9 cellular contexts compared by ENCODE assay signal in genomic region chr2:38875227-38875575, GRCh38. TPM values are rescaled to one million over a fixed set of nuclear protein-coding genes. Genes with fewer than 3 reads are reported as not detected.
DNase-seq lines count a peak whose midpoint lies in the region; ATAC-seq, FAIRE-seq and TF ChIP-seq lines count a peak whose summit lies in the region.
"Had no signal": no experiment of that assay in that cellular context is flagged by ENCODE, and none has a peak within 500 bp of the region (broad histone marks: within the 10 kb centered on the region; RNA-seq: fewer than 3 reads in every experiment).

No MANE protein-coding gene starts in this region.

- peak overlapping the region; percentile 78 for H3K14ac ChIP-seq in neuronal stem cell (ENCODE audit: low read length)

- H3K9me3 ChIP-seq in PC-3 (ENCODE audit: low read length) = no peaks in the 10 kb centered on the region
- H3K9me3 ChIP-seq in endothelial cell of umbilical vein (replicated peaks; ENCODE audit: control insufficient read depth, insufficient read depth, low read length) = no peaks in the 10 kb centered on the region
- peaks cover 0 to 11% of the 10 kb centered on the region in 2 donors for H3K9me3 ChIP-seq in neuronal stem cell (replicated peaks in 1 of 2; ENCODE audit: control insufficient read depth in 2 of 2, insufficient read depth in 1 of 2, low read depth in 1 of 2, low read length in 2 of 2)

- H3K18ac ChIP-seq in neuronal stem cell (ENCODE audit: low read length) = peak overlapping the region; percentile 96

- DNase-seq in GM12892 (ENCODE audit: insufficient read length) (no peak), PC-3 (peak; percentile 3), endothelial cell of umbilical vein (ENCODE audit: low read depth, low spot score) (no peak), neuronal stem cell (ENCODE audit: low spot score) (no peak), NCI-H1105 (lab: John Stamatoyannopoulos, UW) (no peak), NCI-H1092 treated with DMSO at 0.1 percent for 48 hours (lab: John Stamatoyannopoulos, UW) (no peak)

- WGBS in neuronal stem cell (ENCODE audit: extremely low coverage in 2 of 2, insufficient read length in 2 of 2, insufficient replicate concordance in 1 of 2), 2 donors = no CpG with 5 or more reads among the region's 10 CpGs

- dilution Hi-C loops in endothelial cell of umbilical vein (cut with MboI; ENCODE audit: extremely low pct_ligation_motif_present, low sequenced_read_pairs) = no loop called here

- H3K4ac ChIP-seq in neuronal stem cell (ENCODE audit: low read length) = no peak overlapping the region

- peak; percentile 67 for FAIRE-seq in GM12892 (lab: Jason Lieb, UNC)
- FAIRE-seq in endothelial cell of umbilical vein (lab: Jason Lieb, UNC) = peak; percentile 28

- peak overlapping the region; percentile 77 for H3K9ac ChIP-seq in PC-3 (ENCODE audit: low read length)
- peak overlapping the region; percentile 72 for H3K9ac ChIP-seq in endothelial cell of umbilical vein (replicated peaks; ENCODE audit: extremely low read depth, insufficient read depth, low read length)
- H3K9ac ChIP-seq in neuronal stem cell (ENCODE audit: low read depth, low read length, poor library complexity) = peak overlapping the region; percentile 99

- H2AK5ac ChIP-seq in neuronal stem cell (ENCODE audit: low read depth, low read length) = peak overlapping the region; percentile 19

- H2BK15ac ChIP-seq in neuronal stem cell (ENCODE audit: low read length) = peak overlapping the region; percentile 82

- H2BK12ac ChIP-seq in neuronal stem cell (ENCODE audit: low read length) = no peak overlapping the region

- H3K4me3 ChIP-seq in PC-3 (ENCODE audit: low read length) = peak overlapping the region; percentile 81
- peak overlapping the region; percentile 60 to 81 (median 66) for H3K4me3 ChIP-seq in endothelial cell of umbilical vein (replicated peaks in 1 of 3; ENCODE audit: insufficient read depth in 1 of 3, low read depth in 1 of 3, low read length in 3 of 3)
- peak overlapping the region; percentile 96 to 98 for H3K4me3 ChIP-seq in neuronal stem cell (ENCODE audit: low read length in 2 of 2)

- no peak for TF ChIP-seq POLR2A in GM12892 (IDR thresholded peaks at IDR 0.05; ENCODE audit: low read depth, low read length)
- TF ChIP-seq POLR2A in endothelial cell of umbilical vein (IDR thresholded peaks at IDR 0.05; ENCODE audit: low read depth, low read length) = no peak

- H2BK120ac ChIP-seq in neuronal stem cell (ENCODE audit: low read depth, low read length) = no peak overlapping the region

- H3K9me2 ChIP-seq in PC-3 (replicated peaks; ENCODE audit: low read length) = no peaks in the 10 kb centered on the region

- H4K91ac ChIP-seq in neuronal stem cell (ENCODE audit: low read depth, low read length, poor library complexity) = no peak overlapping the region

- H3K79me2 ChIP-seq in PC-3 (ENCODE audit: low read length) (peaks cover 51% of the 10 kb centered on the region), endothelial cell of umbilical vein (ENCODE audit: control insufficient read depth, insufficient read depth, low read length) (peaks cover 22% of the 10 kb centered on the region)

- no peak; the same call in none of the 2 replicates for ATAC-seq in PC-3
- ATAC-seq in GM19455 (IDR thresholded peaks at IDR 0.05; ENCODE audit: unreplicated experiment) = no peak
- no peak for ATAC-seq in GM21447 (IDR thresholded peaks at IDR 0.05; ENCODE audit: unreplicated experiment)

- no peaks in the 10 kb centered on the region for H3K9me1 ChIP-seq in endothelial cell of umbilical vein (replicated peaks; ENCODE audit: control insufficient read depth, extremely low read depth, insufficient read depth, low read length)

- BruUV-seq in PC-3 (replicated peaks; lab: Mats Ljungman, UMichigan) = TSS peak; percentile 71
- BruUV-seq in endothelial cell of umbilical vein (replicated peaks; lab: Mats Ljungman, UMichigan) = no TSS peak

- H2AFZ ChIP-seq in PC-3 (ENCODE audit: low read length) (peak overlapping the region; percentile 92), endothelial cell of umbilical vein (ENCODE audit: low read depth, low read length) (peak overlapping the region; percentile 86), neuronal stem cell (ENCODE audit: low read length) (peak overlapping the region; percentile 98)

- TF ChIP-seq CTCF in PC-3 (conservative IDR thresholded peaks at IDR 0.05; ENCODE audit: low read depth, low read length) (no peak), endothelial cell of umbilical vein (IDR thresholded peaks at IDR 0.05; ENCODE audit: extremely low read depth in 1 of 2, insufficient read depth in 1 of 2, low read depth in 1 of 2, low read length in 2 of 2) (no peak)

- H3K27me3 ChIP-seq in PC-3 (ENCODE audit: low read length) (no peaks in the 10 kb centered on the region), endothelial cell of umbilical vein (ENCODE audit: control insufficient read depth in 2 of 2, insufficient read depth in 2 of 2, low read length in 2 of 2) (no peaks in the 10 kb centered on the region), neuronal stem cell (ENCODE audit: control insufficient read depth in 3 of 3, insufficient read depth in 3 of 3, low read depth in 1 of 3, low read length in 3 of 3) (no peaks in the 10 kb centered on the region)

- H4K20me1 ChIP-seq in PC-3 (ENCODE audit: low read length) (no peaks in the 10 kb centered on the region), endothelial cell of umbilical vein (replicated peaks; ENCODE audit: control insufficient read depth, extremely low read depth, insufficient read depth, low read length) (no peaks in the 10 kb centered on the region)

- H3K4me2 ChIP-seq in PC-3 (ENCODE audit: low read length) (peak overlapping the region; percentile 92), endothelial cell of umbilical vein (ENCODE audit: insufficient read depth, low read length) (peak overlapping the region; percentile 73), neuronal stem cell (ENCODE audit: insufficient read depth, low read length, poor library complexity, severe bottlenecking) (peak overlapping the region; percentile 95)

- CTCF ChIA-PET in PC-3 (lab: Charles Lee) (interaction anchor here (1.1 kb wide), 1 partner anchor 10 kb away, joined by 4 read pairs; no protein-coding TSS in a partner anchor), endothelial cell of umbilical vein (lab: Charles Lee) (interaction anchor here (1.1 kb wide), 1 partner anchor 354 kb away, joined by 4 read pairs; no protein-coding TSS in a partner anchor)

- peak overlapping the region; percentile 87 for H4K8ac ChIP-seq in neuronal stem cell (ENCODE audit: low read depth, low read length)

- peaks cover 5% of the 10 kb centered on the region for H3K79me1 ChIP-seq in neuronal stem cell (ENCODE audit: low read depth, low read length)

- H3K27ac ChIP-seq in PC-3 (ENCODE audit: low read length) (no peak overlapping the region), endothelial cell of umbilical vein (ENCODE audit: insufficient read depth, low read depth, low read length) (peak overlapping the region; percentile 40), neuronal stem cell (replicated peaks; ENCODE audit: low read length) (no peak overlapping the region)

- peak overlapping the region; percentile 55 for H2BK5ac ChIP-seq in neuronal stem cell (ENCODE audit: low read length)

- peak overlapping the region; percentile 94 for H3K23ac ChIP-seq in neuronal stem cell (ENCODE audit: low read depth, low read length, poor library complexity)

- H3K36me3 ChIP-seq in PC-3 (ENCODE audit: low read depth, low read length) (no peaks in the 10 kb centered on the region; the same call in 1 of the 2 replicates), endothelial cell of umbilical vein (ENCODE audit: control insufficient read depth in 2 of 2, extremely low read depth in 1 of 2, insufficient read depth in 2 of 2, low read length in 2 of 2) (no peaks in the 10 kb centered on the region), neuronal stem cell (replicated peaks in 1 of 2; ENCODE audit: control insufficient read depth in 2 of 2, insufficient read depth in 2 of 2, low read length in 2 of 2) (no peaks in the 10 kb centered on the region)

- no peaks in the 10 kb centered on the region for H3F3A ChIP-seq in PC-3 (ENCODE audit: low read length, unreplicated experiment)

- intact Hi-C loops in PC-3 (cut with micrococcal nuclease) (no loop called here), endothelial cell of umbilical vein (cut with micrococcal nuclease) (no loop called here)

- peaks cover 15% of the 10 kb centered on the region; the same call in 1 of the 2 replicates for H3K4me1 ChIP-seq in PC-3 (ENCODE audit: insufficient read depth, low read length)
- H3K4me1 ChIP-seq in endothelial cell of umbilical vein (ENCODE audit: control insufficient read depth, extremely low read depth, insufficient read depth, low read length) = peaks cover 13% of the 10 kb centered on the region
- H3K4me1 ChIP-seq in neuronal stem cell (ENCODE audit: control insufficient read depth in 2 of 2, insufficient read depth in 1 of 2, low read depth in 1 of 2, low read length in 2 of 2) = peaks cover 0 to 4% of the 10 kb centered on the region in 2 donors

- POLR2A ChIA-PET in PC-3 (lab: Charles Lee; ENCODE audit: unreplicated experiment) (no interaction called here), endothelial cell of umbilical vein (lab: Charles Lee) (interaction anchor here (1.8 kb wide), 1 partner anchor 124 kb away, joined by 8 read pairs; the partner anchor contains the start of gene SRSF7)

RNA-seq across cellular contexts. Expression of gene DHX57, which starts 0.5 kb away (rescaled TPM):
- 10.7 TPM for polyA plus RNA-seq in GM12892 (2012; ENCODE audit: missing spikeins)
- total RNA-seq in PC-3 (2014; rRNA removed) = 16.6 and 17.5 TPM in 2 replicates
- total RNA-seq in endothelial cell of umbilical vein = 22.9 and 28.2 TPM in 2 replicates
- polyA plus RNA-seq in endothelial cell of umbilical vein = 7.8 and 8.7 TPM in 2 replicates
- 10.4 and 11.4 TPM in 2 replicates for polyA plus RNA-seq in endothelial cell of umbilical vein (2011; cell fraction: cytosol; rRNA removed)
- polyA plus RNA-seq in endothelial cell of umbilical vein (2011; cell fraction: nucleus; rRNA removed) = 23.0 and 26.6 TPM in 2 replicates
- 16.5 and 23.3 TPM in 2 replicates for polyA plus RNA-seq in endothelial cell of umbilical vein (2012)
- polyA minus RNA-seq in endothelial cell of umbilical vein = 23.0 and 37.4 TPM in 2 replicates
- 19.2 TPM for polyA minus RNA-seq in endothelial cell of umbilical vein (2011; cell fraction: cytosol; rRNA and poly(A)+ RNA removed)
- 20.9 and 27.7 TPM in 2 replicates for polyA minus RNA-seq in endothelial cell of umbilical vein (2011; cell fraction: nucleus; rRNA and poly(A)+ RNA removed)
- 14.4 TPM for polyA plus RNA-seq in neuronal stem cell (2013, experiment 1 of 2)
- polyA plus RNA-seq in neuronal stem cell (2013, experiment 2 of 2) = 14.9 TPM

RNA-seq across cellular contexts. Expression of gene MORN2, which starts 0.6 kb away (rescaled TPM):
- 21.6 TPM for polyA plus RNA-seq in GM12892 (2012; ENCODE audit: missing spikeins)
- total RNA-seq in PC-3 (2014; rRNA removed) (9.6 and 24.4 TPM in 2 replicates), endothelial cell of umbilical vein (15.0 and 16.7 TPM in 2 replicates)
- 6.8 and 11.6 TPM in 2 replicates for polyA plus RNA-seq in endothelial cell of umbilical vein
- 16.3 and 20.6 TPM in 2 replicates for polyA plus RNA-seq in endothelial cell of umbilical vein (2011; cell fraction: cytosol; rRNA removed)
- 5.9 and 6.4 TPM in 2 replicates for polyA plus RNA-seq in endothelial cell of umbilical vein (2011; cell fraction: nucleus; rRNA removed)
- polyA plus RNA-seq in endothelial cell of umbilical vein (2012) = 22.7 and 36.5 TPM in 2 replicates
- polyA minus RNA-seq in endothelial cell of umbilical vein = 3.6 and 4.4 TPM in 2 replicates
- polyA minus RNA-seq in endothelial cell of umbilical vein (2011; cell fraction: cytosol; rRNA and poly(A)+ RNA removed) = 6.7 TPM
- 1.1 and 1.7 TPM in 2 replicates for polyA minus RNA-seq in endothelial cell of umbilical vein (2011; cell fraction: nucleus; rRNA and poly(A)+ RNA removed)
- 27.4 TPM for polyA plus RNA-seq in neuronal stem cell (2013, experiment 1 of 2)
- polyA plus RNA-seq in neuronal stem cell (2013, experiment 2 of 2) = 26.2 TPM

RNA-seq across cellular contexts. Expression of gene ARHGEF33, which starts 14.5 kb away (rescaled TPM):
- 0.06 TPM for polyA plus RNA-seq in GM12892 (2012; ENCODE audit: missing spikeins)
- 0.04 and 0.06 TPM in 2 replicates for total RNA-seq in PC-3 (2014; rRNA removed)
- 0.12 and 0.18 TPM in 2 replicates for total RNA-seq in endothelial cell of umbilical vein
- 0.03 and 0.15 TPM in 2 replicates for polyA plus RNA-seq in endothelial cell of umbilical vein
- polyA plus RNA-seq in endothelial cell of umbilical vein (2011; cell fraction: cytosol; rRNA removed) = 0.06 and 0.07 TPM in 2 replicates
- polyA plus RNA-seq in endothelial cell of umbilical vein (2011; cell fraction: nucleus; rRNA removed) = 0.18 and 0.29 TPM in 2 replicates
- 0.08 and 0.44 TPM in 2 replicates for polyA plus RNA-seq in endothelial cell of umbilical vein (2012)
- 0.13 and 0.29 TPM in 2 replicates for polyA minus RNA-seq in endothelial cell of umbilical vein
- not detected for polyA minus RNA-seq in endothelial cell of umbilical vein (2011; cell fraction: cytosol; rRNA and poly(A)+ RNA removed)
- 0.48 and 0.87 TPM in 2 replicates for polyA minus RNA-seq in endothelial cell of umbilical vein (2011; cell fraction: nucleus; rRNA and poly(A)+ RNA removed)
- 0.54 TPM for polyA plus RNA-seq in neuronal stem cell (2013, experiment 1 of 2)
- 0.47 TPM for polyA plus RNA-seq in neuronal stem cell (2013, experiment 2 of 2)
- total RNA-seq: T-helper 2 cell treated with Interferon-gamma antibody and Interleukin-4, amounts not matched to agents 100 ng/mL and 5 ng/mL, for 36 hours had no signal
